In the genomic region with DNA sequence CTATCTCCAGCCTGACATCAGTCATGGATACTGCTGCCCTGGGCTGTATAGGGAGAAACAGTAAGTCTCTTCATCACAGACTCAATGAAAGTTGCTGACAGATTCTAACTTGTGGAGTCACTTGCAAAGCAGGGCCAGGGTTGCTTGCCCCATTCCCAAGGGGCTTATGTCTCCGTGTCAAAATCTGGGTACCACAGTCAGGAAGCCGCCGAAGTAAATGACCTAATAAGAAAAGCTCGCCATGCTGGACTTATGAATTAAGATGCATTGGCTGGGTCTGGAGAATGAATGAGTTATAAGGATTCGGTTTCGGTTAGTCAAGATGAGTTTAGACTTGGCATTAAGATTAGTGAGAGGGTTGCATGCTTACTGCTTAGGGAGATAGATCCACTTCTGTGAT, we compare ENCODE assay signal across 20 cellular contexts. TPM values are rescaled to one million over a fixed set of nuclear protein-coding genes. Genes with fewer than 3 reads are reported as not detected.
DNase-seq lines count a peak whose midpoint lies in the region; ATAC-seq and TF ChIP-seq lines count a peak whose summit lies in the region.
"Had no signal": no experiment of that assay in that cellular context is flagged by ENCODE, and none has a peak within 500 bp of the region (broad histone marks: within the 10 kb centered on the region; RNA-seq: fewer than 3 reads in every experiment).

No MANE protein-coding gene starts in this region.

- peaks cover 0 to 26% (median 10%) of the 10 kb centered on the region in 10 experiments; a peak in 15 of 20 replicates for H3K4me1 ChIP-seq in BLaER1 treated with 17β-estradiol and CSF1 and Interleukin-3, amounts not matched to agents 10 nM and 100 nM
- no peaks in the 10 kb centered on the region for H3K4me1 ChIP-seq in GM23338 (ENCODE audit: insufficient read depth)
- peaks cover 0 to 13% of the 10 kb centered on the region in 2 donors for H3K4me1 ChIP-seq in neuronal stem cell (ENCODE audit: control insufficient read depth in 2 of 2, insufficient read depth in 1 of 2, low read depth in 1 of 2, low read length in 2 of 2)
- H3K4me1 ChIP-seq: HAP-1 had no signal

- H3K18ac ChIP-seq in neuronal stem cell (ENCODE audit: low read length): no peak overlapping the region

- no peaks in the 10 kb centered on the region for H3K9me2 ChIP-seq in GM23338 (ENCODE audit: insufficient read depth)

- H3K36me3 Mint-ChIP-seq in GM23338 (ENCODE audit: low read depth): no peaks in the 10 kb centered on the region
- H3K36me3 Mint-ChIP-seq: CD8-positive, alpha-beta T cell; IgD-negative memory B cell had no signal

- 88 to 92% methylated on average over 6 of the region's 6 CpGs for WGBS in lower leg skin, 2 donors
- WGBS in neuronal stem cell (ENCODE audit: extremely low coverage in 2 of 2, insufficient read length in 2 of 2, insufficient replicate concordance in 1 of 2), 2 donors: 100% methylated on average over 2 of the region's 6 CpGs; no CpG with 5 or more reads in 1 of the 2 donors

- no peak overlapping the region for H3K9ac ChIP-seq in BLaER1 treated with 17β-estradiol and CSF1 and Interleukin-3, amounts not matched to agents 10 nM and 100 nM
- no peak overlapping the region for H3K9ac ChIP-seq in neuronal stem cell (ENCODE audit: low read depth, low read length, poor library complexity)

- H3K9me3 ChIP-seq in BLaER1 treated with 17β-estradiol and CSF1 and Interleukin-3, amounts not matched to agents 10 nM and 100 nM (replicated peaks in 1 of 11): 0 out of 22 replicates have a peak, but pooled peaks cover 0 to 4% (median 0%) of the 10 kb centered on the region in 11 experiments
- H3K9me3 ChIP-seq in neuronal stem cell (replicated peaks in 1 of 2; ENCODE audit: control insufficient read depth in 2 of 2, insufficient read depth in 1 of 2, low read depth in 1 of 2, low read length in 2 of 2): no peaks in the 10 kb centered on the region
- H3K9me3 ChIP-seq: HAP-1 had no signal

- no peak overlapping the region for H3K14ac ChIP-seq in neuronal stem cell (ENCODE audit: low read length)

- H4K20me1 ChIP-seq in BLaER1 treated with 17β-estradiol and CSF1 and Interleukin-3, amounts not matched to agents 10 nM and 100 nM: no peaks in the 10 kb centered on the region
- no peaks in the 10 kb centered on the region for H4K20me1 ChIP-seq in GM23338 (replicated peaks; ENCODE audit: insufficient read depth)

- no peaks in the 10 kb centered on the region for H3F3A ChIP-seq in GM23338 (replicated peaks; ENCODE audit: low read depth)

- no peak overlapping the region for H3K4me3 Mint-ChIP-seq in GM23338
- H3K4me3 Mint-ChIP-seq: CD8-positive, alpha-beta T cell; IgD-negative memory B cell had no signal

- H3K27ac ChIP-seq in BLaER1 treated with 17β-estradiol and CSF1 and Interleukin-3, amounts not matched to agents 10 nM and 100 nM: no peak overlapping the region
- no peak overlapping the region for H3K27ac ChIP-seq in GM23338 (ENCODE audit: low read depth)
- H3K27ac ChIP-seq in neuronal stem cell (replicated peaks; ENCODE audit: low read length): no peak overlapping the region

- no peak overlapping the region for H4K8ac ChIP-seq in neuronal stem cell (ENCODE audit: low read depth, low read length)

- H3K4ac ChIP-seq in neuronal stem cell (ENCODE audit: low read length): no peak overlapping the region

- intact Hi-C loops in lower leg skin (cut with DNase I; ENCODE audit: low total_unique reads): no loop called here

- no peak for ATAC-seq in GM23338
- peak; percentile 22 for ATAC-seq in SK-N-SH treated with all-trans-retinoic acid at 6 μM for 48 hours
- ATAC-seq: CD8-positive, alpha-beta T cell; GM12878 had no signal

- no peak overlapping the region for H2BK5ac ChIP-seq in neuronal stem cell (ENCODE audit: low read length)

- no peaks in the 10 kb centered on the region for H3K36me3 ChIP-seq in BLaER1 treated with 17β-estradiol and CSF1 and Interleukin-3, amounts not matched to agents 10 nM and 100 nM
- H3K36me3 ChIP-seq in GM23338 (ENCODE audit: insufficient read depth): no peaks in the 10 kb centered on the region
- H3K36me3 ChIP-seq in neuronal stem cell (replicated peaks in 1 of 2; ENCODE audit: control insufficient read depth in 2 of 2, insufficient read depth in 2 of 2, low read length in 2 of 2): no peaks in the 10 kb centered on the region
- H3K36me3 ChIP-seq: HAP-1 had no signal

- H3K4me1 Mint-ChIP-seq in GM23338: peaks cover 4% of the 10 kb centered on the region; the same call in 1 of the 3 replicates

- no peaks in the 10 kb centered on the region for H3K27me3 ChIP-seq in BLaER1 treated with 17β-estradiol and CSF1 and Interleukin-3, amounts not matched to agents 10 nM and 100 nM
- no peaks in the 10 kb centered on the region for H3K27me3 ChIP-seq in GM23338 (ENCODE audit: insufficient read depth)
- peaks cover 0 to 2% (median 0%) of the 10 kb centered on the region in 3 experiments for H3K27me3 ChIP-seq in neuronal stem cell (ENCODE audit: control insufficient read depth in 3 of 3, insufficient read depth in 3 of 3, low read depth in 1 of 3, low read length in 3 of 3)

- H2BK12ac ChIP-seq in neuronal stem cell (ENCODE audit: low read length): no peak overlapping the region

- H3K9me3 Mint-ChIP-seq in GM23338: no peaks in the 10 kb centered on the region
- H3K9me3 Mint-ChIP-seq: CD8-positive, alpha-beta T cell; IgD-negative memory B cell had no signal

- no peak overlapping the region for H4K91ac ChIP-seq in neuronal stem cell (ENCODE audit: low read depth, low read length, poor library complexity)

- DNase-seq in GM23338 (ENCODE audit: low spot score) (no peak), lower leg skin (ENCODE audit: low spot score in 2 of 2) (no peak), LoVo (ENCODE audit: low spot score) (no peak), ecto neural progenitor cell (ENCODE audit: low spot score) (no peak), neuronal stem cell (ENCODE audit: low spot score) (no peak)
- DNase-seq: ACHN; AML-193; Calu3; CD8-positive, alpha-beta T cell; DMS79 treated with DMSO at 0.1 percent for 48 hours; EL had no signal

- H3K27ac Mint-ChIP-seq in GM23338: no peak overlapping the region
- H3K27ac Mint-ChIP-seq: CD8-positive, alpha-beta T cell; IgD-negative memory B cell had no signal

- no peak overlapping the region for H2BK120ac ChIP-seq in neuronal stem cell (ENCODE audit: low read depth, low read length)

- H3K27me3 Mint-ChIP-seq in GM23338 (ENCODE audit: insufficient read depth, low read depth, poor library complexity): peaks cover 2% of the 10 kb centered on the region

- no peak for TF ChIP-seq POLR2A in lower leg skin (IDR thresholded peaks at IDR 0.05)

- no peaks in the 10 kb centered on the region for H3K79me2 ChIP-seq in GM23338 (replicated peaks; ENCODE audit: insufficient read depth)

- H3K4me2 ChIP-seq in BLaER1 treated with 17β-estradiol and CSF1 and Interleukin-3, amounts not matched to agents 10 nM and 100 nM: peak overlapping the region in 7 of 11 experiments; percentile 14 to 30 (median 28); a peak in 11 of 22 replicates
- H3K4me2 ChIP-seq in GM23338 (no peak overlapping the region), neuronal stem cell (ENCODE audit: insufficient read depth, low read length, poor library complexity, severe bottlenecking) (no peak overlapping the region)

- H3K4me3 ChIP-seq in BLaER1 treated with 17β-estradiol and CSF1 and Interleukin-3, amounts not matched to agents 10 nM and 100 nM: no peak overlapping the region
- H3K4me3 ChIP-seq in GM23338 (no peak overlapping the region), lower leg skin (ENCODE audit: low read depth, poor library complexity, severe bottlenecking) (no peak overlapping the region), neuronal stem cell (ENCODE audit: low read length in 2 of 2) (no peak overlapping the region)
- H3K4me3 ChIP-seq: GM12878, HAP-1 had no signal

- H2AFZ ChIP-seq in GM23338: 0 out of 2 replicates have a peak overlapping the region, but pooled peaks have one; percentile 32
- H2AFZ ChIP-seq in neuronal stem cell (ENCODE audit: low read length): no peak overlapping the region

- no peak overlapping the region for H2AK5ac ChIP-seq in neuronal stem cell (ENCODE audit: low read depth, low read length)

- no peak overlapping the region for H3K23ac ChIP-seq in neuronal stem cell (ENCODE audit: low read depth, low read length, poor library complexity)

- no peak overlapping the region for H2BK15ac ChIP-seq in neuronal stem cell (ENCODE audit: low read length)

- H3K79me1 ChIP-seq in neuronal stem cell (ENCODE audit: low read depth, low read length): no peaks in the 10 kb centered on the region

- TF ChIP-seq CTCF in GM23338 (conservative IDR thresholded peaks at IDR 0.05; ENCODE audit: low read depth in 2 of 2): no peak
- no peak for TF ChIP-seq CTCF in lower leg skin (IDR thresholded peaks at IDR 0.05)

TF ChIP-seq in GM23338, 12 proteins besides CTCF, POLR2A, EP300 and RAD21 (continues in another document):
- TF ChIP-seq ZNF331 (CRISPR knock-in tag; IDR thresholded peaks at IDR 0.05; ENCODE audit: low read depth): no peak

TF ChIP-seq in SK-N-SH treated with all-trans-retinoic acid at 6 μM for 48 hours, 23 proteins besides CTCF, POLR2A, EP300 and RAD21 (continues in another document):
- TF ChIP-seq PPARA (CRISPR knock-in tag; IDR thresholded peaks at IDR 0.05; ENCODE audit: borderline replicate concordance) (no peak), ZFP3 (CRISPR knock-in tag; IDR thresholded peaks at IDR 0.05) (no peak), CSDC2 (CRISPR knock-in tag; IDR thresholded peaks at IDR 0.05) (no peak), ZFP30 (CRISPR knock-in tag; IDR thresholded peaks at IDR 0.05) (no peak), ZNF70 (CRISPR knock-in tag; IDR thresholded peaks at IDR 0.05) (no peak)
- TF ChIP-seq, protein P1, sequence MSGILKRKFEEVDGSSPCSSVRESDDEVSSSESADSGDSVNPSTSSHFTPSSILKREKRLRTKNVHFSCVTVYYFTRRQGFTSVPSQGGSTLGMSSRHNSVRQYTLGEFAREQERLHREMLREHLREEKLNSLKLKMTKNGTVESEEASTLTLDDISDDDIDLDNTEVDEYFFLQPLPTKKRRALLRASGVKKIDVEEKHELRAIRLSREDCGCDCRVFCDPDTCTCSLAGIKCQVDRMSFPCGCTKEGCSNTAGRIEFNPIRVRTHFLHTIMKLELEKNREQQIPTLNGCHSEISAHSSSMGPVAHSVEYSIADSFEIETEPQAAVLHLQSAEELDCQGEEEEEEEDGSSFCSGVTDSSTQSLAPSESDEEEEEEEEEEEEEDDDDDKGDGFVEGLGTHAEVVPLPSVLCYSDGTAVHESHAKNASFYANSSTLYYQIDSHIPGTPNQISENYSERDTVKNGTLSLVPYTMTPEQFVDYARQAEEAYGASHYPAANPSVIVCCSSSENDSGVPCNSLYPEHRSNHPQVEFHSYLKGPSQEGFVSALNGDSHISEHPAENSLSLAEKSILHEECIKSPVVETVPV (CRISPR knock-in tag; IDR thresholded peaks at IDR 0.05): no peak

RNA-seq across cellular contexts. Expression of a gene that starts 10.8 kb away (rescaled TPM):
- not detected in 2 replicates for total RNA-seq in GM23338 (2014; rRNA removed; shearing (Covaris generic))
- polyA plus RNA-seq in GM23338 (2016; fragmentation: Nextera tagmentation; extraction: Ambion mirVana): not detected in 2 replicates
- not detected for total RNA-seq in lower leg skin
- not detected for polyA plus RNA-seq in neuronal stem cell (2013, experiment 1 of 2)
- not detected for polyA plus RNA-seq in neuronal stem cell (2013, experiment 2 of 2)
- total RNA-seq: Calu3; CD8-positive, alpha-beta T cell; G401; GM12878; H4; HepG2 had no signal
- polyA plus RNA-seq: BJ, GM12878, HepG2, IgD-negative memory B cell had no signal

RNA-seq across cellular contexts. Expression of a gene that starts 14.4 kb away (rescaled TPM):
- total RNA-seq in GM23338 (2014; rRNA removed; shearing (Covaris generic)): 2.6 TPM in 1 of 2 replicates, not detected in the other
- polyA plus RNA-seq in GM23338 (2016; fragmentation: Nextera tagmentation; extraction: Ambion mirVana): not detected in 2 replicates
- total RNA-seq in lower leg skin: not detected
- not detected for polyA plus RNA-seq in neuronal stem cell (2013, experiment 1 of 2)
- not detected for polyA plus RNA-seq in neuronal stem cell (2013, experiment 2 of 2)
- total RNA-seq: Calu3; CD8-positive, alpha-beta T cell; G401; GM12878; H4; HepG2 had no signal
- polyA plus RNA-seq: BJ, GM12878, HepG2, IgD-negative memory B cell had no signal

Comparison
In these comparisons a context has a peak if more than half of its experiments do, and no peak if none do; other contexts are left out.
1. H3K4me2 ChIP-seq: peak in BLaER1 treated with 17β-estradiol and CSF1 and Interleukin-3, amounts not matched to agents 10 nM and 100 nM (7 of 11); none in GM23338 (single experiment) and neuronal stem cell (single experiment).